Comparison of ENCODE assay signal across 13 cellular contexts in genomic region chr1:47656719-47657685, GRCh38.
DNase-seq lines count a peak whose midpoint lies in the region; ATAC-seq and TF ChIP-seq lines count a peak whose summit lies in the region.
"Had no signal": no experiment of that assay in that cellular context is flagged by ENCODE, and none has a peak within 500 bp of the region (broad histone marks: within the 10 kb centered on the region; RNA-seq: fewer than 3 reads in every experiment).

No MANE protein-coding gene starts in this region.

- peak; percentile 63 for ATAC-seq in Right ventricle myocardium superior (ENCODE audit: poor library complexity)
- no peak for ATAC-seq in HG02763 (IDR thresholded peaks at IDR 0.05; ENCODE audit: unreplicated experiment)

- no peaks in the 10 kb centered on the region for H3K79me2 ChIP-seq in osteoblast (ENCODE audit: insufficient read depth, low read length)

- H3K4me3 ChIP-seq in osteoblast (ENCODE audit: insufficient read depth, low read length), result no peak overlapping the region
- no peak overlapping the region for H3K4me3 ChIP-seq in vagina
- H3K4me3 ChIP-seq: HAP-1 had no signal

- intact Hi-C loops in Right ventricle myocardium superior (cut with DNase I) (no loop called here), vagina (cut with DNase I) (no loop called here)

- H3K27me3 ChIP-seq in osteoblast (ENCODE audit: insufficient read depth, low read length) (no peaks in the 10 kb centered on the region), vagina (no peaks in the 10 kb centered on the region)

- peak overlapping the region; percentile 70 for H2AFZ ChIP-seq in osteoblast (ENCODE audit: low read length)

- TF ChIP-seq POLR2A in vagina (IDR thresholded peaks at IDR 0.05), result no peak

- no peaks in the 10 kb centered on the region for H3K9me3 ChIP-seq in osteoblast (ENCODE audit: low read depth, low read length)
- no peaks in the 10 kb centered on the region for H3K9me3 ChIP-seq in vagina
- H3K9me3 ChIP-seq: HAP-1 had no signal

- H3K4me1 ChIP-seq in osteoblast (ENCODE audit: insufficient read depth, low read length), result peaks cover 3% of the 10 kb centered on the region
- peaks cover 4% of the 10 kb centered on the region for H3K4me1 ChIP-seq in vagina
- H3K4me1 ChIP-seq: HAP-1 had no signal

- H3K4me2 ChIP-seq in osteoblast (ENCODE audit: insufficient read depth, low read length), result peak overlapping the region; percentile 39
- H3K4me2 ChIP-seq: KMS-11 had no signal

- no peak for TF ChIP-seq CTCF in osteoblast (IDR thresholded peaks at IDR 0.05; ENCODE audit: extremely low read depth, low read depth, low read length)
- no peak for TF ChIP-seq CTCF in vagina (IDR thresholded peaks at IDR 0.05)

- peak in 12 of 61 donors; percentile 14 to 45 (median 24) for DNase-seq in caudate nucleus (lab: John Stamatoyannopoulos, UW)
- no peak for DNase-seq in Right ventricle myocardium superior
- peak; percentile 80 for DNase-seq in osteoblast (ENCODE audit: insufficient read length, low spot score, missing footprints)
- DNase-seq in vagina (ENCODE audit: extremely low spot score in 2 of 2), result peak in 1 of 2 donors; percentile 70
- DNase-seq in iPS-NIHi11 (ENCODE audit: low spot score), result no peak
- no peak for DNase-seq in NCI-H2107 (lab: John Stamatoyannopoulos, UW)
- DNase-seq: activated CD4-positive, alpha-beta T cell treated with anti-CD3 and anti-CD28 coated beads, Interleukin-2, amount 50 U/mL, for 1 hour; activated gamma-delta T cell; naive B cell; NCI-H2029 treated with DMSO at 0.1 percent for 48 hours had no signal

- H3K36me3 ChIP-seq in osteoblast (ENCODE audit: insufficient read depth, low read length) (no peaks in the 10 kb centered on the region), vagina (no peaks in the 10 kb centered on the region)
- H3K36me3 ChIP-seq: HAP-1 had no signal

- H3K27ac ChIP-seq in caudate nucleus (ENCODE audit: low read depth, low read length) (peak overlapping the region; percentile 20), osteoblast (ENCODE audit: low read depth, low read length) (no peak overlapping the region), vagina (peak overlapping the region; percentile 18)
- H3K27ac ChIP-seq: KMS-11 had no signal

- H4K20me1 ChIP-seq in osteoblast (ENCODE audit: insufficient read depth, low read length), result no peaks in the 10 kb centered on the region
